In genomic region chr1:205316179-205316578, GRCh38 we compare ENCODE assay signal across 14 cellular contexts. TPM values are rescaled to one million over a fixed set of nuclear protein-coding genes. Genes with fewer than 3 reads are reported as not detected.
DNase-seq lines count a peak whose midpoint lies in the region; ATAC-seq and TF ChIP-seq lines count a peak whose summit lies in the region.
"Had no signal": no experiment of that assay in that cellular context is flagged by ENCODE, and none has a peak within 500 bp of the region (broad histone marks: within the 10 kb centered on the region; RNA-seq: fewer than 3 reads in every experiment).

No MANE protein-coding gene starts in this region.

- H3K4me1 ChIP-seq in BLaER1 treated with 17β-estradiol and CSF1 and Interleukin-3, amounts not matched to agents 10 nM and 100 nM: peaks cover 44 to 97% (median 77%) of the 10 kb centered on the region in 10 experiments

- H3K27ac Mint-ChIP-seq in HFFc6 (0 out of 2 replicates have a peak overlapping the region, but pooled peaks have one; percentile 6), brain (peak overlapping the region; percentile 59 to 100 (median 97)), naive B cell (peak overlapping the region in 5 of 6 donors; percentile 84 to 98 (median 98))

- H3K36me3 ChIP-seq in BLaER1 treated with 17β-estradiol and CSF1 and Interleukin-3, amounts not matched to agents 10 nM and 100 nM: no peaks in the 10 kb centered on the region
- H3K36me3 ChIP-seq: esophagus muscularis mucosa had no signal

- TF ChIP-seq CTCF in HFFc6 (IDR thresholded peaks at IDR 0.05) (no peak), brain (conservative IDR thresholded peaks at IDR 0.05) (no peak), GM10266 (IDR thresholded peaks at IDR 0.05; ENCODE audit: control insufficient read depth, insufficient read depth, low read depth, missing control alignments) (no peak)

- H3K4me3 Mint-ChIP-seq in HFFc6: no peak overlapping the region
- H3K4me3 Mint-ChIP-seq in brain: peak overlapping the region; percentile 24 to 95 (median 46)
- peak overlapping the region; percentile 94 to 99 (median 98) for H3K4me3 Mint-ChIP-seq in naive B cell

- no peaks in the 10 kb centered on the region; the same call in 1 of the 2 replicates for H3K27me3 Mint-ChIP-seq in HFFc6 (ENCODE audit: insufficient read depth)
- H3K27me3 Mint-ChIP-seq in brain: no peaks in the 10 kb centered on the region
- no peaks in the 10 kb centered on the region for H3K27me3 Mint-ChIP-seq in naive B cell

- DNase-seq in HFFc6 (no peak), naive B cell (no peak), ACHN (no peak), GM10266 (ENCODE audit: extremely low spot score) (no peak)
- DNase-seq: activated gamma-delta T cell, GDM1, left colon, NCI-H2227 treated with DMSO at 0.1 percent for 48 hours, T-helper 9 cell had no signal

- peaks cover 23% of the 10 kb centered on the region for H3K36me3 Mint-ChIP-seq in HFFc6 (ENCODE audit: low read depth)
- peaks cover 8% of the 10 kb centered on the region for H3K36me3 Mint-ChIP-seq in brain
- H3K36me3 Mint-ChIP-seq in naive B cell: peaks cover 25 to 28% of the 10 kb centered on the region in 2 donors

- in situ Hi-C loops in ACHN (cut with HindIII; ENCODE audit: low pct_ligation_motif_present, low pct_unique_long_range_greater_than_20kb, low sequenced_read_pairs): no loop called here

- peaks cover 79% of the 10 kb centered on the region for H3K4me1 Mint-ChIP-seq in HFFc6 (ENCODE audit: low read depth)
- peaks cover 98% of the 10 kb centered on the region for H3K4me1 Mint-ChIP-seq in brain
- H3K4me1 Mint-ChIP-seq in naive B cell: peaks cover 76 to 97% (median 82%) of the 10 kb centered on the region in 3 donors

- H3K27me3 ChIP-seq in BLaER1 treated with 17β-estradiol and CSF1 and Interleukin-3, amounts not matched to agents 10 nM and 100 nM: peaks cover 8 to 36% (median 28%) of the 10 kb centered on the region in 11 experiments

- peak overlapping the region; percentile 37 to 97 (median 85); a peak in 21 of 22 replicates for H3K4me2 ChIP-seq in BLaER1 treated with 17β-estradiol and CSF1 and Interleukin-3, amounts not matched to agents 10 nM and 100 nM

- H3K9me3 Mint-ChIP-seq in HFFc6: no peaks in the 10 kb centered on the region
- peaks cover 0 to 2% (median 0%) of the 10 kb centered on the region in 5 experiments for H3K9me3 Mint-ChIP-seq in brain
- H3K9me3 Mint-ChIP-seq in naive B cell: no peaks in the 10 kb centered on the region

- no peak overlapping the region for H3K4me3 ChIP-seq in BLaER1 treated with 17β-estradiol and CSF1 and Interleukin-3, amounts not matched to agents 10 nM and 100 nM
- H3K4me3 ChIP-seq: esophagus muscularis mucosa had no signal

- H3K9me3 ChIP-seq in BLaER1 treated with 17β-estradiol and CSF1 and Interleukin-3, amounts not matched to agents 10 nM and 100 nM (replicated peaks in 1 of 11): no peaks in the 10 kb centered on the region
- H3K9me3 ChIP-seq: esophagus muscularis mucosa had no signal

- H3K9ac ChIP-seq in BLaER1 treated with 17β-estradiol and CSF1 and Interleukin-3, amounts not matched to agents 10 nM and 100 nM: no peak overlapping the region

- no peak for ATAC-seq in naive B cell (ENCODE audit: low read depth in 2 of 2)
- ATAC-seq in GM18873 (IDR thresholded peaks at IDR 0.05; ENCODE audit: low FRiP score, unreplicated experiment): no peak
- no peak for ATAC-seq in HG02840 (IDR thresholded peaks at IDR 0.05; ENCODE audit: low FRiP score, unreplicated experiment)
- ATAC-seq: left colon had no signal

- peaks cover 0 to 3% (median 0%) of the 10 kb centered on the region in 11 experiments; a peak in 1 of 22 replicates for H4K20me1 ChIP-seq in BLaER1 treated with 17β-estradiol and CSF1 and Interleukin-3, amounts not matched to agents 10 nM and 100 nM

- H3K27ac ChIP-seq in BLaER1 treated with 17β-estradiol and CSF1 and Interleukin-3, amounts not matched to agents 10 nM and 100 nM: no peak overlapping the region
- H3K27ac ChIP-seq: esophagus muscularis mucosa had no signal

RNA-seq across cellular contexts. Expression of gene NUAK2, which starts 5.4 kb away (rescaled TPM):
- 1 to 10 TPM; 6.3 to 8.2 (median 7.3) TPM for total RNA-seq in HFFc6 (2021; fragmentation: NEBNext Ultra II Directional; extraction: Animal tissue kit (Norgen Biotek cat#: 25700))
- polyA plus RNA-seq in brain (ENCODE audit: insufficient read depth, low read depth, low replicate concordance): 14.4 TPM
- 100 to 1,000 TPM; 103 to 166 (median 113) TPM for polyA plus RNA-seq in naive B cell (ENCODE audit: low read depth in 6 of 6)

RNA-seq across cellular contexts. Expression of gene KLHDC8A, which starts 40.5 kb away (rescaled TPM):
- total RNA-seq in HFFc6 (2021; fragmentation: NEBNext Ultra II Directional; extraction: Animal tissue kit (Norgen Biotek cat#: 25700)): not detected
- polyA plus RNA-seq in brain (ENCODE audit: insufficient read depth, low read depth, low replicate concordance) (11.4 TPM), naive B cell (ENCODE audit: low read depth in 6 of 6) (1 to 10 TPM in 1 of 6 donors, under 1 TPM in 4, not detected in 1; 0.26 to 1.3 (median 0.77) TPM)

Comparison
In these comparisons a context has a peak if more than half of its experiments do, and no peak if none do; other contexts are left out.
1. H3K27ac Mint-ChIP-seq: peak in every context shown above with its lines; median percentile 98 in naive B cell; 97 in brain; 6 in HFFc6.